1 cellular context compared by ENCODE assay signal in genomic region chr12:89839427-89839826, GRCh38.
TF ChIP-seq lines count a peak whose summit lies in the region.

No MANE protein-coding gene starts in this region.

TF ChIP-seq in K562, 482 proteins besides CTCF, POLR2A, EP300 and RAD21 (continued from another document):
- TF ChIP-seq ZBTB9 (CRISPR knock-in tag; IDR thresholded peaks at IDR 0.05) = no peak
